In genomic region chr21:34530264-34530663, GRCh38 we compare ENCODE assay signal across 18 cellular contexts. TPM values are rescaled to one million over a fixed set of nuclear protein-coding genes. Genes with fewer than 3 reads are reported as not detected.
DNase-seq lines count a peak whose midpoint lies in the region; ATAC-seq, FAIRE-seq and TF ChIP-seq lines count a peak whose summit lies in the region.
"Had no signal": no experiment of that assay in that cellular context is flagged by ENCODE, and none has a peak within 500 bp of the region (broad histone marks: within the 10 kb centered on the region; RNA-seq: fewer than 3 reads in every experiment).

No MANE protein-coding gene starts in this region.

- no peaks in the 10 kb centered on the region for H3K36me3 ChIP-seq in brain microvascular endothelial cell (replicated peaks)
- no peaks in the 10 kb centered on the region for H3K36me3 ChIP-seq in MG63
- H3K36me3 ChIP-seq: transverse colon had no signal

- peak; percentile 76 for FAIRE-seq in A204.1 (lab: Jason Lieb, UNC)
- FAIRE-seq: colon had no signal

- H3K9me3 ChIP-seq in MG63 = no peaks in the 10 kb centered on the region
- H3K9me3 ChIP-seq: transverse colon had no signal

- in situ Hi-C loops in brain microvascular endothelial cell (cut with HindIII; ENCODE audit: low pct_ligation_motif_present, low sequenced_read_pairs) = no loop called here

- H3K27me3 Mint-ChIP-seq in HFFc6 (ENCODE audit: insufficient read depth) (no peaks in the 10 kb centered on the region), MCF 10A (ENCODE audit: insufficient read depth, unreplicated experiment) (no peaks in the 10 kb centered on the region)
- H3K27me3 Mint-ChIP-seq: activated naive CD8-positive, alpha-beta T cell treated with anti-CD3 and anti-CD28 coated beads, Interleukin-2, amount 50 U/mL, for 24 hours; CD8-positive, alpha-beta memory T cell; stimulated activated naive B cell treated with anti-CD40 and anti-IgM and Interleukin-4, amounts not matched to agents 10 μg/mL and 1 μg/mL and 100 μg/mL, for 72 hours had no signal

- H3K36me3 Mint-ChIP-seq in HFFc6 (ENCODE audit: low read depth) (peaks cover 18% of the 10 kb centered on the region), MCF 10A (ENCODE audit: insufficient read depth, unreplicated experiment) (no peaks in the 10 kb centered on the region)
- H3K36me3 Mint-ChIP-seq: CD8-positive, alpha-beta memory T cell had no signal

- BruUV-seq in MCF 10A (replicated peaks; lab: Mats Ljungman, UMichigan) = no TSS peak

- peak overlapping the region; percentile 81 for H3K27ac ChIP-seq in brain microvascular endothelial cell

- peak overlapping the region; percentile 72 for H3K27ac Mint-ChIP-seq in HFFc6
- no peak overlapping the region for H3K27ac Mint-ChIP-seq in MCF 10A (ENCODE audit: low read depth, unreplicated experiment)
- H3K27ac Mint-ChIP-seq: CD8-positive, alpha-beta memory T cell; nephron progenitor cell; stimulated activated naive B cell treated with anti-CD40 and anti-IgM and Interleukin-4, amounts not matched to agents 10 μg/mL and 1 μg/mL and 100 μg/mL, for 72 hours had no signal

- H3K4me3 ChIP-seq in brain microvascular endothelial cell (ENCODE audit: low read depth, low read length) = no peak overlapping the region
- no peak overlapping the region for H3K4me3 ChIP-seq in MG63
- H3K4me3 ChIP-seq: transverse colon had no signal

- no peak for TF ChIP-seq CTCF in HFFc6 (IDR thresholded peaks at IDR 0.05)
- TF ChIP-seq CTCF in brain microvascular endothelial cell (IDR thresholded peaks at IDR 0.05; ENCODE audit: low read depth, low read length, missing control alignments) = no peak
- TF ChIP-seq CTCF in MCF 10A (IDR thresholded peaks at IDR 0.05; ENCODE audit: unreplicated experiment) = no peak

- H3K4me1 Mint-ChIP-seq in HFFc6 (ENCODE audit: low read depth) (peaks cover 59% of the 10 kb centered on the region), MCF 10A (ENCODE audit: insufficient read depth, unreplicated experiment) (peaks cover 14% of the 10 kb centered on the region)

- H3K4me3 Mint-ChIP-seq in HFFc6 (no peak overlapping the region), MCF 10A (ENCODE audit: unreplicated experiment) (no peak overlapping the region)
- H3K4me3 Mint-ChIP-seq: activated naive CD8-positive, alpha-beta T cell treated with anti-CD3 and anti-CD28 coated beads, Interleukin-2, amount 50 U/mL, for 24 hours; CD8-positive, alpha-beta memory T cell; nephron progenitor cell had no signal

- POLR2A ChIA-PET in MCF 10A (lab: Yijun Ruan, JAX) = no interaction called here

- intact Hi-C loops in MCF 10A (cut with micrococcal nuclease) = no loop called here

- DNase-seq in HFFc6 (peak; percentile 59), brain microvascular endothelial cell (peak; percentile 88), iris pigment epithelial cell (ENCODE audit: low read depth) (peak; percentile 91), MCF 10A (ENCODE audit: unreplicated experiment) (no peak), NCI-H2029 treated with DMSO at 0.1 percent for 48 hours (lab: John Stamatoyannopoulos, UW) (no peak), MG63 (no peak)
- DNase-seq: activated naive CD8-positive, alpha-beta T cell treated with anti-CD3 and anti-CD28 coated beads, Interleukin-2, amount 50 U/mL, for 24 hours; CD8-positive, alpha-beta memory T cell; DMS79 treated with DMSO at 0.1 percent for 48 hours; islet precursor cell; NCI-H187 treated with DMSO at 0.1 percent for 48 hours; NCI-H446 treated with DMSO at 0.1 percent for 48 hours; nephron progenitor cell; stimulated activated naive B cell treated with anti-CD40 and anti-IgM and Interleukin-4, amounts not matched to agents 10 μg/mL and 1 μg/mL and 100 μg/mL, for 72 hours; transverse colon had no signal

- CTCF ChIA-PET in MCF 10A (lab: Yijun Ruan, JAX) = interaction anchor here (0.6 kb wide), 1 partner anchor 8 kb away, joined by 4 read pairs; no protein-coding TSS in a partner anchor

- no peaks in the 10 kb centered on the region for H3K9me3 Mint-ChIP-seq in HFFc6
- H3K9me3 Mint-ChIP-seq in MCF 10A (ENCODE audit: unreplicated experiment) = no peaks in the 10 kb centered on the region

- H3K27me3 ChIP-seq in brain microvascular endothelial cell (replicated peaks) (no peaks in the 10 kb centered on the region), MG63 (no peaks in the 10 kb centered on the region)
- H3K27me3 ChIP-seq: transverse colon had no signal

- ATAC-seq in HG03565 (IDR thresholded peaks at IDR 0.05; ENCODE audit: unreplicated experiment) = no peak
- ATAC-seq: activated naive CD8-positive, alpha-beta T cell treated with anti-CD3 and anti-CD28 coated beads, Interleukin-2, amount 50 U/mL, for 24 hours; stimulated activated naive B cell treated with anti-CD40 and anti-IgM and Interleukin-4, amounts not matched to agents 10 μg/mL and 1 μg/mL and 100 μg/mL, for 72 hours had no signal

RNA-seq across cellular contexts. Expression of gene KCNE1, which starts 18.3 kb away (rescaled TPM):
- total RNA-seq in HFFc6 (2021; fragmentation: NEBNext Ultra II Directional; extraction: Animal tissue kit (Norgen Biotek cat#: 25700)) = 1 to 10 TPM in 1 of 6 experiments, under 1 TPM in 5; 0.71 to 1.3 (median 0.85) TPM
- 0.14 and 0.20 TPM in 2 replicates for total RNA-seq in MCF 10A (2022)
- total RNA-seq in MG63 (2014; rRNA removed; shearing (Covaris generic); ENCODE audit: low replicate concordance) = not detected in 2 replicates

Comparison
In these comparisons a context has a peak if more than half of its experiments do, and no peak if none do; other contexts are left out.
1. DNase-seq: peak in HFFc6 (single experiment), brain microvascular endothelial cell (single experiment) and iris pigment epithelial cell (single experiment); none in MCF 10A (single experiment), NCI-H2029 treated with DMSO at 0.1 percent for 48 hours (single experiment) and MG63 (single experiment).